8 cellular contexts compared by ENCODE assay signal in the genomic region with DNA sequence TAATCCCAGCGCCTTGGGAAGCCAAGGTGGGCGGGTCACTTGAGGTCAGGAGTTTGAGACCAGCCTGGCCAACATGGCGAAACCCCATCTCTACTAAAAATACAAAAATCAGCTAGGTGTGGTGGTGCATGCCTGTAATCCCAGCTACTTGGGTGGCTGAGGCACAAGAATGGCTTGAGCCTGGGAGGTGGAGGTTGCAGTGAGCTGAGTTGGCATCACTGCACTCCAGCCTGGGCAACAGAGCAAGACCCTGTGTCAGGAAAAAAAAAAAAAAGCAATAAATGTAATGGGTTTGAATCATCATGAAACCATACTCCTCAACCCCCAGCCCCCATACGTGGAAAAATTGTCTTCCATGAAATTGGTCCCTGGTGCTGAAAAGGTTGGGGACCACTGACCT. TPM values are rescaled to one million over a fixed set of nuclear protein-coding genes. Genes with fewer than 3 reads are reported as not detected.
DNase-seq lines count a peak whose midpoint lies in the region; ATAC-seq, FAIRE-seq and TF ChIP-seq lines count a peak whose summit lies in the region.
"Not testable (repeated sequence)": the region's sequence is repeated elsewhere in the genome, so short reads cannot be mapped to it uniquely, and the experiment has no call there.

No MANE protein-coding gene starts in this region.

- not testable (repeated sequence) for H2AFZ ChIP-seq in K562 (ENCODE audit: low read depth, low read length)

- POLR2A ChIA-PET in CD4-positive, alpha-beta memory T cell (lab: Charles Lee; ENCODE audit: partially characterized antibody), result interaction anchor here (0.8 to 8.7 kb wide), 10 partner anchors 11 to 187 kb away, joined by 3 to 176 read pairs (median 26); partner anchors contain the start of genes MCM3 and PAQR8
- POLR2A ChIA-PET in K562 (lab: Yijun Ruan, JAX), result interaction anchor here (0.6 to 2.0 kb wide), 3 partner anchors 8 to 16 kb away, joined by 3 to 9 read pairs (median 4); no protein-coding TSS in a partner anchor

- H3K4me3 ChIP-seq in CD4-positive, alpha-beta memory T cell (ENCODE audit: low read length in 2 of 2); Peyer's patch; K562; mucosa of rectum (ENCODE audit: low read length in 2 of 2); small intestine (ENCODE audit: low read depth in 1 of 2, low read length in 2 of 2); transverse colon: not testable (repeated sequence)
- peak overlapping the region in 1 of 59 donors; percentile 3 for H3K4me3 ChIP-seq in dorsolateral prefrontal cortex

- CTCF ChIA-PET in CD4-positive, alpha-beta memory T cell (lab: Charles Lee; ENCODE audit: partially characterized antibody), result interaction anchor here (1.0 to 7.5 kb wide), 7 partner anchors 11 to 125 kb away, joined by 3 to 150 read pairs (median 32); partner anchors contain the start of genes MCM3 and PAQR8
- CTCF ChIA-PET in activated naive CD4-positive, alpha-beta T cell treated with anti-CD3 and anti-CD28 coated beads, Interleukin-2, amount 10 ng/mL, durations not matched to agents 7 days and 5 days (lab: Charles Lee), result interaction anchor here (1.5 to 7.4 kb wide), 4 partner anchors 11 to 104 kb away, joined by 3 to 49 read pairs (median 24); partner anchors contain the start of genes MCM3 and PAQR8
- CTCF ChIA-PET in K562 (lab: Yijun Ruan, JAX; ENCODE audit: low intra/inter-chr PET ratio), result not testable (repeated sequence)

- WGBS in K562 (ENCODE audit: insufficient coverage, low coverage, missing lambda C conversion rate), result 84% methylated on average over 4 of the region's 4 CpGs
- 77 to 89% (median 82%) methylated on average over 4 of the region's 4 CpGs for WGBS in small intestine, 3 donors
- 67 to 98% methylated on average over 3 to 4 of the region's 4 CpGs for WGBS in transverse colon (ENCODE audit: low coverage in 1 of 2), 2 donors

- not testable (repeated sequence) for TF ChIP-seq RAD21 in K562 (CRISPR knock-in tag; conservative IDR thresholded peaks at IDR 0.05 in 1 of 2, IDR thresholded peaks at IDR 0.05 in 1 of 2)

- not testable (repeated sequence) for H3K79me2 ChIP-seq in K562 (ENCODE audit: control insufficient read depth, insufficient read depth, low read length)

- H3K9me1 ChIP-seq in K562 (ENCODE audit: control insufficient read depth, insufficient read depth, low read length), result not testable (repeated sequence)

- H3K36me3 Mint-ChIP-seq in CD4-positive, alpha-beta memory T cell, result not testable (repeated sequence)
- H3K36me3 Mint-ChIP-seq in activated naive CD4-positive, alpha-beta T cell treated with anti-CD3 and anti-CD28 coated beads, Interleukin-2, amount 10 ng/mL, durations not matched to agents 7 days and 5 days, result peaks cover 35% of the 10 kb centered on the region

- peaks cover 67 to 90% (median 79%) of the 10 kb centered on the region in 4 donors for H3K4me1 Mint-ChIP-seq in CD4-positive, alpha-beta memory T cell
- peaks cover 70% of the 10 kb centered on the region for H3K4me1 Mint-ChIP-seq in activated naive CD4-positive, alpha-beta T cell treated with anti-CD3 and anti-CD28 coated beads, Interleukin-2, amount 10 ng/mL, durations not matched to agents 7 days and 5 days

- intact Hi-C loops in CD4-positive, alpha-beta memory T cell (cut with micrococcal nuclease); K562 (cut with micrococcal nuclease); dorsolateral prefrontal cortex (cut with DNase I); transverse colon (cut with DNase I; ENCODE audit: low total_unique reads): not testable (repeated sequence)

- FAIRE-seq in K562 (lab: Jason Lieb, UNC); small intestine (lab: Jason Lieb, UNC): not testable (repeated sequence)

- H3K27me3 Mint-ChIP-seq in CD4-positive, alpha-beta memory T cell; activated naive CD4-positive, alpha-beta T cell treated with anti-CD3 and anti-CD28 coated beads, Interleukin-2, amount 10 ng/mL, durations not matched to agents 7 days and 5 days: not testable (repeated sequence)

- H3K4me3 Mint-ChIP-seq in CD4-positive, alpha-beta memory T cell; activated naive CD4-positive, alpha-beta T cell treated with anti-CD3 and anti-CD28 coated beads, Interleukin-2, amount 10 ng/mL, durations not matched to agents 7 days and 5 days: not testable (repeated sequence)

- not testable (repeated sequence) for TF ChIP-seq POLR2A in Peyer's patch (IDR thresholded peaks at IDR 0.05); K562 (conservative IDR thresholded peaks at IDR 0.05); transverse colon (IDR thresholded peaks at IDR 0.05)

- in situ Hi-C loops in K562 (cut with MboI); transverse colon (cut with MboI; ENCODE audit: low pct_ligation_motif_present in 1 of 4, low pct_unique_long_range_greater_than_20kb in 1 of 4, low sequenced_read_pairs in 3 of 4): not testable (repeated sequence)

- H3K9me3 Mint-ChIP-seq in CD4-positive, alpha-beta memory T cell, result not testable (repeated sequence)
- peaks cover 11% of the 10 kb centered on the region for H3K9me3 Mint-ChIP-seq in activated naive CD4-positive, alpha-beta T cell treated with anti-CD3 and anti-CD28 coated beads, Interleukin-2, amount 10 ng/mL, durations not matched to agents 7 days and 5 days

- peak overlapping the region; percentile 80 for H3K27ac ChIP-seq in CD4-positive, alpha-beta memory T cell (ENCODE audit: low read depth, low read length)
- H3K27ac ChIP-seq in Peyer's patch, result peak overlapping the region in 3 of 4 donors; percentile 60 to 81 (median 77)
- not testable (repeated sequence) for H3K27ac ChIP-seq in K562 (ENCODE audit: extremely low read depth, low read depth, low read length)
- H3K27ac ChIP-seq in dorsolateral prefrontal cortex, result peak overlapping the region; percentile 53 to 97 (median 90)
- H3K27ac ChIP-seq in mucosa of rectum (ENCODE audit: low read depth in 2 of 2, low read length in 2 of 2), result peak overlapping the region; percentile 89 to 92
- peak overlapping the region; percentile 32 to 58 for H3K27ac ChIP-seq in small intestine (ENCODE audit: low read depth in 1 of 2, low read length in 1 of 2)
- H3K27ac ChIP-seq in transverse colon, result peak overlapping the region in 3 of 4 donors; percentile 73 to 84 (median 83)

- not testable (repeated sequence) for TF ChIP-seq EP300 in K562 (IDR thresholded peaks at IDR 0.05; ENCODE audit: low read length); transverse colon (IDR thresholded peaks at IDR 0.05; ENCODE audit: low read depth)

- not testable (repeated sequence) for BruUV-seq in K562 (replicated peaks; lab: Mats Ljungman, UMichigan)

- H3K4me2 ChIP-seq in K562 (ENCODE audit: insufficient read depth, low read length), result not testable (repeated sequence)

- H3K27me3 ChIP-seq in CD4-positive, alpha-beta memory T cell (ENCODE audit: insufficient read depth, low read length); Peyer's patch; K562 (ENCODE audit: control insufficient read depth in 2 of 2, insufficient read depth in 2 of 2, low read length in 2 of 2); dorsolateral prefrontal cortex; mucosa of rectum (ENCODE audit: control insufficient read depth in 2 of 2, insufficient read depth in 2 of 2, low read length in 2 of 2); small intestine (ENCODE audit: control insufficient read depth in 2 of 2, insufficient read depth in 2 of 2, low read length in 2 of 2); transverse colon: not testable (repeated sequence)

- peaks cover 82% of the 10 kb centered on the region for H3K4me1 ChIP-seq in CD4-positive, alpha-beta memory T cell (ENCODE audit: insufficient read depth, low read length)
- H3K4me1 ChIP-seq in Peyer's patch (peaks cover 0 to 39% (median 7%) of the 10 kb centered on the region in 4 donors), K562 (replicated peaks in 1 of 2; ENCODE audit: control insufficient read depth in 2 of 2, insufficient read depth in 2 of 2, low read length in 2 of 2) (peaks cover 11 to 37% of the 10 kb centered on the region in 2 experiments; a peak in 4 of 5 replicates), mucosa of rectum (ENCODE audit: control insufficient read depth in 2 of 2, insufficient read depth in 2 of 2, low read length in 2 of 2) (peaks cover 20 to 37% of the 10 kb centered on the region in 2 donors), transverse colon (peaks cover 20 to 55% (median 35%) of the 10 kb centered on the region in 4 donors)
- not testable (repeated sequence) for H3K4me1 ChIP-seq in small intestine (ENCODE audit: control insufficient read depth in 2 of 2, insufficient read depth in 1 of 2, low read depth in 1 of 2, low read length in 1 of 2)

- not testable (repeated sequence) for H4K20me1 ChIP-seq in K562 (replicated peaks; ENCODE audit: control insufficient read depth, insufficient read depth, low read length)

- not testable (repeated sequence) for TF ChIP-seq CTCF in Peyer's patch (IDR thresholded peaks at IDR 0.05); K562 (IDR thresholded peaks at IDR 0.05 in 2 of 3, conservative IDR thresholded peaks at IDR 0.05 in 1 of 3; ENCODE audit: insufficient read depth in 2 of 3, low read depth in 1 of 3, low read length in 3 of 3); dorsolateral prefrontal cortex (IDR thresholded peaks at IDR 0.05 in 54 of 56, conservative IDR thresholded peaks at IDR 0.05 in 2 of 56; ENCODE audit: low read depth in 1 of 56, partially characterized antibody in 56 of 56); transverse colon (IDR thresholded peaks at IDR 0.05)

- H3K36me3 ChIP-seq in CD4-positive, alpha-beta memory T cell (ENCODE audit: insufficient read depth, low read length); Peyer's patch; K562 (ENCODE audit: control insufficient read depth, insufficient read depth, low read length); mucosa of rectum (ENCODE audit: control insufficient read depth in 2 of 2, insufficient read depth in 2 of 2, low read length in 2 of 2); small intestine (ENCODE audit: control insufficient read depth in 2 of 2, insufficient read depth in 2 of 2, low read length in 2 of 2); transverse colon: not testable (repeated sequence)

- not testable (repeated sequence) for H3K9ac ChIP-seq in K562 (ENCODE audit: insufficient read depth in 1 of 2, low read depth in 2 of 2, low read length in 2 of 2); mucosa of rectum (ENCODE audit: low read depth in 1 of 2, low read length in 2 of 2)

- not testable (repeated sequence) for DNase-seq in CD4-positive, alpha-beta memory T cell; Peyer's patch; activated naive CD4-positive, alpha-beta T cell treated with anti-CD3 and anti-CD28 coated beads, Interleukin-2, amount 10 ng/mL, durations not matched to agents 7 days and 5 days; K562 (ENCODE audit: extremely low read depth in 1 of 4, low spot score in 3 of 4); dorsolateral prefrontal cortex; small intestine; transverse colon

- not testable (repeated sequence) for ATAC-seq in K562

- H3K9me3 ChIP-seq in CD4-positive, alpha-beta memory T cell (ENCODE audit: control insufficient read depth in 1 of 2, low read length in 2 of 2); Peyer's patch; K562 (replicated peaks; ENCODE audit: control insufficient read depth, insufficient read depth, low read depth, low read length); mucosa of rectum (ENCODE audit: control insufficient read depth in 2 of 2, low read length in 2 of 2); small intestine (ENCODE audit: control insufficient read depth, low read depth); transverse colon: not testable (repeated sequence)

- H3K27ac Mint-ChIP-seq in CD4-positive, alpha-beta memory T cell, result peak overlapping the region in 6 of 7 donors; percentile 95 to 99 (median 98)
- H3K27ac Mint-ChIP-seq in activated naive CD4-positive, alpha-beta T cell treated with anti-CD3 and anti-CD28 coated beads, Interleukin-2, amount 10 ng/mL, durations not matched to agents 7 days and 5 days, result peak overlapping the region; percentile 98

RNA-seq across cellular contexts. Expression of gene PAQR8, which starts 26.2 kb away (rescaled TPM):
- 10 to 100 TPM; 36.4 to 40.9 TPM for total RNA-seq in CD4-positive, alpha-beta memory T cell
- polyA plus RNA-seq in CD4-positive, alpha-beta memory T cell, result 10 to 100 TPM; 14.5 to 30.3 TPM
- 100 to 1,000 TPM in 3 of 4 donors, 1 to 10 TPM in 1; 9.1 to 300 (median 210) TPM for total RNA-seq in Peyer's patch
- total RNA-seq in K562 (2011; cell fraction: chromatin; rRNA removed; ENCODE audit: low replicate concordance), result 9.3 and 9.5 TPM in 2 replicates
- 12.0 and 12.5 TPM in 2 replicates for total RNA-seq in K562 (2011; cell fraction: nucleolus; rRNA removed)
- total RNA-seq in K562 (2011; cell fraction: nucleoplasm; rRNA removed), result 13.9 and 16.5 TPM in 2 replicates
- total RNA-seq in K562 (2014; rRNA removed), result 3.0 and 3.7 TPM in 2 replicates
- 4.3 and 4.7 TPM in 2 replicates for total RNA-seq in K562 (2014; rRNA removed; fragmentation: Illumina TruSeq; extraction: Trizol)
- total RNA-seq in K562 (2015; rRNA removed; fragmentation: Illumina TruSeq; extraction: Trizol), result 2.9 and 3.2 TPM in 2 replicates
- 5.4 and 7.1 TPM in 2 replicates for total RNA-seq in K562 (2021)
- polyA plus RNA-seq in K562 (2011; rRNA removed), result 10.2 and 15.4 TPM in 2 replicates
- polyA plus RNA-seq in K562 (2011; cell fraction: cytosol; rRNA removed), result 12.7 and 14.5 TPM in 2 replicates
- 5.0 and 7.7 TPM in 2 replicates for polyA plus RNA-seq in K562 (2011; cell fraction: nucleus; rRNA removed)
- 4.1 and 5.7 TPM in 2 replicates for polyA plus RNA-seq in K562 (2012)
- 4.3 and 5.1 TPM in 2 replicates for polyA plus RNA-seq in K562 (2014; fragmentation: Illumina TruSeq; extraction: Trizol)
- 1 to 10 TPM; 1.4 TPM for polyA plus RNA-seq in K562 (2014; fragmentation: Nextera tagmentation; extraction: Ambion mirVana)
- polyA plus RNA-seq in K562 (2014; rRNA removed), result 3.5 and 3.8 TPM in 2 replicates
- 13.6 and 19.4 TPM in 2 replicates for polyA minus RNA-seq in K562 (2011; rRNA and poly(A)+ RNA removed)
- 7.9 and 11.4 TPM in 2 replicates for polyA minus RNA-seq in K562 (2011; cell fraction: cytosol; rRNA and poly(A)+ RNA removed)
- 4.6 and 9.8 TPM in 2 replicates for polyA minus RNA-seq in K562 (2011; cell fraction: nucleus; rRNA and poly(A)+ RNA removed)
- total RNA-seq in dorsolateral prefrontal cortex, result 100 to 1,000 TPM in 46 of 120 experiments, 10 to 100 TPM in 74; 40.1 to 180 (median 87.5) TPM
- 10 to 100 TPM; 14.1 to 28.6 (median 28.6) TPM for polyA plus RNA-seq in small intestine
- 100 to 1,000 TPM in 3 of 4 donors, 10 to 100 TPM in 1; 27.1 to 250 (median 159) TPM for total RNA-seq in transverse colon

RNA-seq across cellular contexts. Expression of gene EFHC1, which starts 32.0 kb away (rescaled TPM):
- 10 to 100 TPM in 1 of 2 experiments, 1 to 10 TPM in 1; 6.4 to 10.4 TPM for total RNA-seq in CD4-positive, alpha-beta memory T cell
- 1 to 10 TPM; 1.5 to 1.8 TPM for polyA plus RNA-seq in CD4-positive, alpha-beta memory T cell
- total RNA-seq in Peyer's patch (10 to 100 TPM; 20.0 to 40.4 (median 22.7) TPM), K562 (2014; rRNA removed) (10.6 and 12.2 TPM in 2 replicates), K562 (2014; rRNA removed; fragmentation: Illumina TruSeq; extraction: Trizol) (11.1 and 12.4 TPM in 2 replicates), K562 (2015; rRNA removed; fragmentation: Illumina TruSeq; extraction: Trizol) (9.5 and 10.2 TPM in 2 replicates), K562 (2021) (10.8 and 12.0 TPM in 2 replicates), dorsolateral prefrontal cortex (10 to 100 TPM; 18.1 to 39.8 (median 27.3) TPM), transverse colon (10 to 100 TPM; 17.1 to 28.4 (median 19.5) TPM)
- total RNA-seq in K562 (2011; cell fraction: chromatin; rRNA removed; ENCODE audit: low replicate concordance), result 33.1 and 52.6 TPM in 2 replicates
- total RNA-seq in K562 (2011; cell fraction: nucleolus; rRNA removed), result 14.3 and 20.1 TPM in 2 replicates
- 25.2 and 39.0 TPM in 2 replicates for total RNA-seq in K562 (2011; cell fraction: nucleoplasm; rRNA removed)
- polyA plus RNA-seq in K562 (2011; rRNA removed) (24.7 and 31.0 TPM in 2 replicates), K562 (2014; fragmentation: Illumina TruSeq; extraction: Trizol) (14.4 and 14.9 TPM in 2 replicates), K562 (2014; fragmentation: Nextera tagmentation; extraction: Ambion mirVana) (10 to 100 TPM; 15.7 to 17.2 TPM), K562 (2014; rRNA removed) (20.8 and 21.5 TPM in 2 replicates), small intestine (10 to 100 TPM; 10.4 to 23.8 (median 22.4) TPM)
- 6.0 and 10.8 TPM in 2 replicates for polyA plus RNA-seq in K562 (2011; cell fraction: cytosol; rRNA removed)
- polyA plus RNA-seq in K562 (2011; cell fraction: nucleus; rRNA removed), result 104 and 128 TPM in 2 replicates
- 12.9 and 23.7 TPM in 2 replicates for polyA plus RNA-seq in K562 (2012)
- 12.7 and 13.7 TPM in 2 replicates for polyA minus RNA-seq in K562 (2011; rRNA and poly(A)+ RNA removed)
- 4.6 and 5.6 TPM in 2 replicates for polyA minus RNA-seq in K562 (2011; cell fraction: cytosol; rRNA and poly(A)+ RNA removed)
- polyA minus RNA-seq in K562 (2011; cell fraction: nucleus; rRNA and poly(A)+ RNA removed), result 26.8 and 38.1 TPM in 2 replicates
